21 cellular contexts compared by ENCODE assay signal in the genomic region with DNA sequence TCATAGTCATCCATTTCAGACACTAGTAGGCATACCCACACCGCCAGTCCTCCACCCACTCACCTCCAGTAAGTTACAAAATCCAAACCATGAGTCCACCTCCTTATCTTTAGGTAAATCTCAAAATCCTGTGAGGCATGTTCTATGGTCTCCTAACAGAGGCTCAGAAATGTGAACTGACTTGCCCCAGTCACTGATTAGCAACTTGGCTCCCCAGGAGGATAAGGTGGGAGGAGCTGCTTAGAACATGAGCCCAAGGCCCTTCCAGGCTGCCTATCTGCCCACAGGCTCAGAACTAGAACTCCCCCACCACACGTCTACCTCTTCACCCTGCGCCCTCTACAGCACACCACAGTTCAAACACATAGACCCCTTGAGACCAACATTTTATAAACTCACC. TPM values are rescaled to one million over a fixed set of nuclear protein-coding genes. Genes with fewer than 3 reads are reported as not detected.
DNase-seq lines count a peak whose midpoint lies in the region; ATAC-seq, FAIRE-seq and TF ChIP-seq lines count a peak whose summit lies in the region.
"Had no signal": no experiment of that assay in that cellular context is flagged by ENCODE, and none has a peak within 500 bp of the region (broad histone marks: within the 10 kb centered on the region; RNA-seq: fewer than 3 reads in every experiment).

No MANE protein-coding gene starts in this region.

- DNase-seq in D341Med (ENCODE audit: low spot score) = peak; percentile 42
- peak; percentile 2 for DNase-seq in M059J (ENCODE audit: low read depth)
- DNase-seq in central memory CD8-positive, alpha-beta T cell (ENCODE audit: low spot score in 2 of 2) = no peak
- peak; percentile 66 for DNase-seq in keratinocyte (ENCODE audit: low read depth, low spot score)
- no peak for DNase-seq in GM03348 (ENCODE audit: low spot score)
- DNase-seq in NCI-H69 (lab: John Stamatoyannopoulos, UW) = no peak
- no peak for DNase-seq in GF-D8 (lab: John Stamatoyannopoulos, UW)
- DNase-seq: activated CD4-positive, alpha-beta T cell treated with anti-CD3 and anti-CD28 coated beads for 36 hours; aorta; CD4-positive, alpha-beta T cell; KBM-7; NCI-H1092; NCI-H526; PC-3; stimulated activated CD4-positive, alpha-beta T cell treated with anti-CD3 and anti-CD28 coated beads, Interleukin-1b, Interleukin-23, amount 100 ng/mL, for 48 hours; stomach; T-helper 9 cell had no signal

- H3K4me3 ChIP-seq in keratinocyte (ENCODE audit: control insufficient read depth in 2 of 3, extremely low read depth in 1 of 3, insufficient read depth in 2 of 3, low read depth in 1 of 3, low read length in 3 of 3) = no peak overlapping the region
- H3K4me3 ChIP-seq: stomach had no signal

- peaks cover 26% of the 10 kb centered on the region for H3K4me1 Mint-ChIP-seq in central memory CD8-positive, alpha-beta T cell

- H3K9me3 ChIP-seq in keratinocyte (ENCODE audit: control insufficient read depth, low read depth, low read length) = no peaks in the 10 kb centered on the region
- H3K9me3 ChIP-seq: stomach had no signal

- H3K27me3 Mint-ChIP-seq in central memory CD8-positive, alpha-beta T cell = no peaks in the 10 kb centered on the region
- H3K27me3 Mint-ChIP-seq: activated CD4-positive, alpha-beta T cell treated with anti-CD3 and anti-CD28 coated beads for 36 hours; CD4-positive, alpha-beta T cell had no signal

- peak overlapping the region; percentile 20 for H3K4me2 ChIP-seq in keratinocyte (ENCODE audit: control insufficient read depth, extremely low read depth, insufficient read depth, low read depth, low read length)

- H3K27me3 ChIP-seq in keratinocyte (ENCODE audit: control insufficient read depth, extremely low read depth, insufficient read depth, low read length) = no peaks in the 10 kb centered on the region
- H3K27me3 ChIP-seq: stomach had no signal

- H4K20me1 ChIP-seq in keratinocyte (ENCODE audit: control insufficient read depth, extremely low read depth, insufficient read depth, low read length) = no peaks in the 10 kb centered on the region

- dilution Hi-C loops in keratinocyte (cut with MboI; ENCODE audit: extremely low pct_ligation_motif_present, low sequenced_read_pairs) = no loop called here

- no peak overlapping the region for H2AFZ ChIP-seq in keratinocyte (ENCODE audit: control insufficient read depth, low read length)
- H2AFZ ChIP-seq: parathyroid adenoma had no signal

- FAIRE-seq in keratinocyte (lab: Jason Lieb, UNC) = peak; percentile 92
- FAIRE-seq: endothelial cell of umbilical vein, frontal cortex had no signal

- ATAC-seq in central memory CD8-positive, alpha-beta T cell (replicated peaks; ENCODE audit: extremely low read depth, poor library complexity, severe bottlenecking) = no peak
- no peak for ATAC-seq in GM21515 (IDR thresholded peaks at IDR 0.05; ENCODE audit: unreplicated experiment)
- ATAC-seq: activated CD4-positive, alpha-beta T cell treated with anti-CD3 and anti-CD28 coated beads for 36 hours; PC-3 had no signal

- H3K9me3 Mint-ChIP-seq in central memory CD8-positive, alpha-beta T cell = no peaks in the 10 kb centered on the region
- H3K9me3 Mint-ChIP-seq: CD4-positive, alpha-beta T cell had no signal

- TF ChIP-seq CTCF in keratinocyte (optimal IDR thresholded peaks at IDR 0.05 in 1 of 3, IDR thresholded peaks at IDR 0.05 in 1 of 3, conservative IDR thresholded peaks at IDR 0.05 in 1 of 3; ENCODE audit: extremely low read depth in 1 of 3, insufficient read depth in 2 of 3, low read length in 3 of 3) = peak in 1 of 3 experiments; percentile 16

- H3K36me3 ChIP-seq in keratinocyte (ENCODE audit: control insufficient read depth in 2 of 2, extremely low read depth in 1 of 2, insufficient read depth in 2 of 2, low read length in 2 of 2) = peaks cover 9 to 33% of the 10 kb centered on the region in 2 experiments

- H3K4me1 ChIP-seq in keratinocyte (ENCODE audit: control insufficient read depth, extremely low read depth, insufficient read depth, low read length) = peaks cover 26% of the 10 kb centered on the region
- H3K4me1 ChIP-seq: parathyroid adenoma, stomach had no signal

- H3K79me2 ChIP-seq in keratinocyte (ENCODE audit: control insufficient read depth, insufficient read depth, low read length) = peaks cover 2% of the 10 kb centered on the region

- no peak overlapping the region for H3K9ac ChIP-seq in keratinocyte (ENCODE audit: control insufficient read depth, extremely low read depth, insufficient read depth, low read length)
- H3K9ac ChIP-seq: parathyroid adenoma had no signal

- no peak overlapping the region for H3K4me3 Mint-ChIP-seq in central memory CD8-positive, alpha-beta T cell
- H3K4me3 Mint-ChIP-seq: activated CD4-positive, alpha-beta T cell treated with anti-CD3 and anti-CD28 coated beads for 36 hours; CD4-positive, alpha-beta T cell had no signal

- peak overlapping the region; percentile 17 for H3K27ac Mint-ChIP-seq in central memory CD8-positive, alpha-beta T cell (ENCODE audit: low read depth)
- H3K27ac Mint-ChIP-seq: activated CD4-positive, alpha-beta T cell treated with anti-CD3 and anti-CD28 coated beads for 36 hours; CD4-positive, alpha-beta T cell had no signal

- peaks cover 40% of the 10 kb centered on the region for H3K36me3 Mint-ChIP-seq in central memory CD8-positive, alpha-beta T cell (ENCODE audit: insufficient read depth)

- H3K9me1 ChIP-seq in keratinocyte (ENCODE audit: control insufficient read depth, extremely low read depth, insufficient read depth, low read length) = no peaks in the 10 kb centered on the region

- peak overlapping the region; percentile 36 for H3K27ac ChIP-seq in keratinocyte (ENCODE audit: control insufficient read depth, insufficient read depth, low read length)
- H3K27ac ChIP-seq: parathyroid adenoma, stomach had no signal

RNA-seq across cellular contexts. Expression of gene SETD3, which starts 19.9 kb away (rescaled TPM):
- total RNA-seq in M059J (2014; rRNA removed; shearing (Covaris generic)) = 33.1 and 41.5 TPM in 2 replicates
- 39.4 to 48.1 TPM (median 46.9 TPM) in 3 replicates for polyA plus RNA-seq in keratinocyte
- polyA plus RNA-seq in keratinocyte (2011; ENCODE audit: low read depth) = 28.5 TPM
- 33.7 and 49.2 TPM in 2 replicates for polyA plus RNA-seq in keratinocyte (2011; cell fraction: cytosol; rRNA removed)
- polyA plus RNA-seq in keratinocyte (2011; cell fraction: nucleus; rRNA removed) = 25.4 and 26.8 TPM in 2 replicates
- 37.5 and 39.2 TPM in 2 replicates for polyA plus RNA-seq in keratinocyte (2012; ENCODE audit: low replicate concordance)
- 23.9 to 47.4 TPM (median 44.7 TPM) in 3 replicates for polyA minus RNA-seq in keratinocyte
- 43.2 TPM for polyA minus RNA-seq in keratinocyte (2011; cell fraction: cytosol; rRNA and poly(A)+ RNA removed)
- polyA minus RNA-seq in keratinocyte (2011; cell fraction: nucleus; rRNA and poly(A)+ RNA removed) = 14.7 and 34.4 TPM in 2 replicates

RNA-seq across cellular contexts. Expression of gene CCNK, which starts 20.4 kb away (rescaled TPM):
- 11.8 and 12.2 TPM in 2 replicates for total RNA-seq in M059J (2014; rRNA removed; shearing (Covaris generic))
- polyA plus RNA-seq in keratinocyte = 6.6 to 12.8 TPM (median 11.5 TPM) in 3 replicates
- 21.4 TPM for polyA plus RNA-seq in keratinocyte (2011; ENCODE audit: low read depth)
- polyA plus RNA-seq in keratinocyte (2011; cell fraction: cytosol; rRNA removed) = 26.7 and 29.1 TPM in 2 replicates
- 36.2 and 39.2 TPM in 2 replicates for polyA plus RNA-seq in keratinocyte (2011; cell fraction: nucleus; rRNA removed)
- polyA plus RNA-seq in keratinocyte (2012; ENCODE audit: low replicate concordance) = 40.6 and 57.1 TPM in 2 replicates
- polyA minus RNA-seq in keratinocyte = 9.9 to 48.2 TPM (median 41.3 TPM) in 3 replicates
- polyA minus RNA-seq in keratinocyte (2011; cell fraction: cytosol; rRNA and poly(A)+ RNA removed) = 19.4 TPM
- polyA minus RNA-seq in keratinocyte (2011; cell fraction: nucleus; rRNA and poly(A)+ RNA removed) = 19.5 and 34.2 TPM in 2 replicates

Comparison
In these comparisons a context has a peak if more than half of its experiments do, and no peak if none do; other contexts are left out.
1. DNase-seq: peak in D341Med (single experiment), M059J (single experiment) and keratinocyte (single experiment); none in central memory CD8-positive, alpha-beta T cell (0 of 2), GM03348 (single experiment), NCI-H69 (single experiment) and GF-D8 (single experiment).